Comparison of ENCODE assay signal across 32 cellular contexts in the genomic region with DNA sequence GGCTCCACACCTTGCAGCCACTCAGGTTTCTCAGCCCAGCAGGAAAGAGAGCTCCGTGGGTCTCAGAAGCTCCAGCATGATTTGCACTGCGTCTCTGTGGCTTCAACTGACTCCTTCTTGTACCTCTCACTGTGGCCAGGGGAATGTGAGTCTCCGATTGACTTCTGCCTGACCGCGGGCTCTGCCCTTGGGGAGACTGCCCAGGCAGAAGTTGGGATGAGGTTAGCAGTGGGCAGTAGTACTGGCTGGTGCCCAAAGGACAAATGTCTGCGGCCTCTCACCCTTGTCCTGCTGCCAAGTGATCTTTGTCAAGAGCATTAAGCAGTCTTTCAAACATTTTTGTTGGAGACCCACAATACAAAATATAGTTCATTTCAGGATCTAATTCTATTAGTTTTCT. TPM values are rescaled to one million over a fixed set of nuclear protein-coding genes. Genes with fewer than 3 reads are reported as not detected.
"Had no signal": no experiment of that assay in that cellular context is flagged by ENCODE, and none has a peak within 500 bp of the region (broad histone marks: within the 10 kb centered on the region; RNA-seq: fewer than 3 reads in every experiment).

No MANE protein-coding gene starts in this region.

- H3K4me1 ChIP-seq: SJCRH30 had no signal

- FAIRE-seq: astrocyte had no signal

- H3K36me3 ChIP-seq: SJCRH30 had no signal

- H3K9me3 Mint-ChIP-seq: activated CD4-positive, alpha-beta memory T cell treated with anti-CD3 and anti-CD28 coated beads for 36 hours; activated CD4-positive, alpha-beta T cell treated with anti-CD3 and anti-CD28 coated beads, Interleukin-2, amount 10 ng/mL, durations not matched to agents 7 days and 5 days; activated naive CD4-positive, alpha-beta T cell treated with anti-CD3 and anti-CD28 coated beads for 36 hours; activated T-helper 17 cell treated with anti-CD3 and anti-CD28 coated beads, Interleukin-2, amount 50 U/mL, for 72 hours; central memory CD8-positive, alpha-beta T cell had no signal

- ATAC-seq: activated T-helper 17 cell treated with anti-CD3 and anti-CD28 coated beads, Interleukin-2, amount 50 U/mL, for 72 hours; Panc1 had no signal

- H3K4me3 Mint-ChIP-seq: activated CD4-positive, alpha-beta memory T cell treated with anti-CD3 and anti-CD28 coated beads for 36 hours; activated CD4-positive, alpha-beta T cell treated with anti-CD3 and anti-CD28 coated beads, Interleukin-2, amount 10 ng/mL, durations not matched to agents 7 days and 5 days; activated naive CD4-positive, alpha-beta T cell treated with anti-CD3 and anti-CD28 coated beads for 36 hours; activated naive CD8-positive, alpha-beta T cell; activated T-helper 17 cell treated with anti-CD3 and anti-CD28 coated beads, Interleukin-2, amount 50 U/mL, for 72 hours; brain; central memory CD8-positive, alpha-beta T cell had no signal

- H3K9ac ChIP-seq: SK-N-SH had no signal

- H3K4me1 Mint-ChIP-seq: activated CD4-positive, alpha-beta T cell treated with anti-CD3 and anti-CD28 coated beads, Interleukin-2, amount 10 ng/mL, durations not matched to agents 7 days and 5 days; activated T-helper 17 cell treated with anti-CD3 and anti-CD28 coated beads, Interleukin-2, amount 50 U/mL, for 72 hours; brain had no signal

- H3K27ac Mint-ChIP-seq: activated CD4-positive, alpha-beta memory T cell treated with anti-CD3 and anti-CD28 coated beads for 36 hours; activated CD4-positive, alpha-beta T cell treated with anti-CD3 and anti-CD28 coated beads, Interleukin-2, amount 10 ng/mL, durations not matched to agents 7 days and 5 days; activated naive CD4-positive, alpha-beta T cell treated with anti-CD3 and anti-CD28 coated beads for 36 hours; activated naive CD8-positive, alpha-beta T cell; activated T-helper 17 cell treated with anti-CD3 and anti-CD28 coated beads, Interleukin-2, amount 50 U/mL, for 72 hours; brain had no signal

- H3K9me3 ChIP-seq: SJCRH30, SK-N-SH had no signal

- H3K27me3 Mint-ChIP-seq: activated CD4-positive, alpha-beta T cell treated with anti-CD3 and anti-CD28 coated beads, Interleukin-2, amount 10 ng/mL, durations not matched to agents 7 days and 5 days had no signal

- H3K36me3 Mint-ChIP-seq: activated CD4-positive, alpha-beta memory T cell treated with anti-CD3 and anti-CD28 coated beads for 36 hours; activated naive CD8-positive, alpha-beta T cell; brain had no signal

- H3K27ac ChIP-seq: RWPE1, SJCRH30, VCaP had no signal

- H3K4me2 ChIP-seq: SK-N-SH had no signal

- DNase-seq: activated CD4-positive, alpha-beta memory T cell treated with anti-CD3 and anti-CD28 coated beads for 36 hours; activated CD4-positive, alpha-beta T cell treated with anti-CD3 and anti-CD28 coated beads, Interleukin-2, amount 10 ng/mL, durations not matched to agents 7 days and 5 days; activated CD4-positive, CD25-positive, alpha-beta regulatory T cell; activated gamma-delta T cell; activated naive CD4-positive, alpha-beta T cell treated with anti-CD3 and anti-CD28 coated beads for 36 hours; activated T-cell treated with anti-CD3 and anti-CD28 coated beads for 4 hours; activated T-cell treated with anti-CD3 and anti-CD28 coated beads, Interleukin-2, amount 50 U/mL, for 48 hours; amygdala; Kasumi-1; NCI-H1048; NCI-H1417; NCI-H1930; NCI-H2171; NCI-H2227 treated with DMSO at 0.1 percent for 48 hours; NCI-H446 treated with DMSO at 0.1 percent for 48 hours; NCI-H526; NK-92 treated with Interleukin-12 subunit alpha and Interleukin-12 subunit beta, amount 100 ng/mL, for 24 hours; OCI-M1; Right ventricle myocardium superior; SJCRH30; SK-N-SH; T-helper 1 cell had no signal

- H3K4me3 ChIP-seq: SJCRH30 had no signal

- H3K27me3 ChIP-seq: SJCRH30 had no signal

RNA-seq across cellular contexts. Expression of a gene that starts 34.4 kb away (rescaled TPM):
- total RNA-seq: activated CD4-positive, alpha-beta memory T cell treated with anti-CD3 and anti-CD28 coated beads for 36 hours; activated CD4-positive, alpha-beta T cell treated with anti-CD3 and anti-CD28 coated beads, Interleukin-2, amount 10 ng/mL, durations not matched to agents 7 days and 5 days; activated CD8-positive, alpha-beta memory T cell treated with anti-CD3 and anti-CD28 coated beads for 36 hours; activated naive CD4-positive, alpha-beta T cell treated with anti-CD3 and anti-CD28 coated beads for 36 hours; activated T-helper 17 cell treated with anti-CD3 and anti-CD28 coated beads, Interleukin-2, amount 50 U/mL, for 72 hours; astrocyte; SJCRH30; T-helper 2 cell treated with Interferon-gamma antibody and Interleukin-4, amounts not matched to agents 100 ng/mL and 5 ng/mL, for 36 hours had no signal
- polyA plus RNA-seq: SK-N-SH had no signal

RNA-seq across cellular contexts. Expression of a gene that starts 39.7 kb away (rescaled TPM):
- total RNA-seq: activated CD4-positive, alpha-beta T cell treated with anti-CD3 and anti-CD28 coated beads, Interleukin-2, amount 10 ng/mL, durations not matched to agents 7 days and 5 days; activated CD8-positive, alpha-beta memory T cell treated with anti-CD3 and anti-CD28 coated beads for 36 hours; activated naive CD4-positive, alpha-beta T cell treated with anti-CD3 and anti-CD28 coated beads for 36 hours; SJCRH30; T-helper 2 cell treated with Interferon-gamma antibody and Interleukin-4, amounts not matched to agents 100 ng/mL and 5 ng/mL, for 36 hours had no signal

RNA-seq across cellular contexts. Expression of a gene that starts 53.7 kb away (rescaled TPM):
- total RNA-seq: activated CD8-positive, alpha-beta memory T cell treated with anti-CD3 and anti-CD28 coated beads for 36 hours; SJCRH30 had no signal

RNA-seq across cellular contexts. Expression of a gene that starts 57.4 kb away (rescaled TPM):
- total RNA-seq: activated CD8-positive, alpha-beta memory T cell treated with anti-CD3 and anti-CD28 coated beads for 36 hours; SJCRH30 had no signal
